In genomic region chr2:209680596-209680995, GRCh38 we compare ENCODE assay signal across 4 cellular contexts.
"Had no signal": no experiment of that assay in that cellular context is flagged by ENCODE, and none has a peak within 500 bp of the region (broad histone marks: within the 10 kb centered on the region; RNA-seq: fewer than 3 reads in every experiment).

No MANE protein-coding gene starts in this region.

- ATAC-seq: GM23338, HepG2 had no signal

- DNase-seq: H9, HCEC 1CT had no signal
